ENCODE assay signal across 20 cellular contexts in genomic region chr4:54014761-54015160, GRCh38.
"Had no signal": no experiment of that assay in that cellular context is flagged by ENCODE, and none has a peak within 500 bp of the region (broad histone marks: within the 10 kb centered on the region; RNA-seq: fewer than 3 reads in every experiment).

No MANE protein-coding gene starts in this region.

- H3K9me3 Mint-ChIP-seq: activated CD4-positive, alpha-beta T cell treated with anti-CD3 and anti-CD28 coated beads, Interleukin-2, amount 10 ng/mL, durations not matched to agents 7 days and 5 days; activated CD8-positive, alpha-beta T cell treated with anti-CD3 and anti-CD28 coated beads for 36 hours; activated naive CD8-positive, alpha-beta T cell treated with anti-CD3 and anti-CD28 coated beads, Interleukin-2, amount 50 U/mL, for 24 hours; mesothelial cell of epicardium; naive thymus-derived CD8-positive, alpha-beta T cell; neural progenitor cell; stimulated activated effector memory CD8-positive, alpha-beta T cell treated with anti-CD3 and anti-CD28 coated beads, Interleukin-12 subunit alpha, Interleukin-12 subunit beta, amount 100 ng/mL, for 72 hours had no signal

- DNase-seq: activated CD4-positive, alpha-beta T cell treated with anti-CD3 and anti-CD28 coated beads, Interleukin-2, amount 10 ng/mL, durations not matched to agents 7 days and 5 days; activated CD4-positive, CD25-positive, alpha-beta regulatory T cell treated with anti-CD3 and anti-CD28 coated beads, Interleukin-2, amount 50 U/mL, for 72 hours; activated CD8-positive, alpha-beta memory T cell treated with anti-CD3 and anti-CD28 coated beads, Interleukin-2, amount 10 ng/mL, durations not matched to agents 7 days and 5 days; activated CD8-positive, alpha-beta T cell treated with anti-CD3 and anti-CD28 coated beads for 36 hours; activated effector memory CD4-positive, alpha-beta T cell treated with anti-CD3 and anti-CD28 coated beads, Interleukin-2, amount 50 U/mL, for 16 hours; activated naive CD4-positive, alpha-beta T cell treated with anti-CD3 and anti-CD28 coated beads, Interleukin-2, amount 50 U/mL, for 16 hours; activated naive CD8-positive, alpha-beta T cell treated with anti-CD3 and anti-CD28 coated beads, Interleukin-2, amount 50 U/mL, for 24 hours; activated T-cell treated with anti-CD3 and anti-CD28 coated beads for 4 hours; cortex of kidney; left ventricle myocardium inferior; mammary epithelial cell; naive thymus-derived CD8-positive, alpha-beta T cell; small intestine; stimulated activated CD4-positive, alpha-beta T cell treated with anti-CD3 and anti-CD28 coated beads, Interleukin-2, amount 100 ng/mL, for 24 hours; transverse colon had no signal

- H3K27me3 Mint-ChIP-seq: activated CD4-positive, alpha-beta T cell treated with anti-CD3 and anti-CD28 coated beads, Interleukin-2, amount 10 ng/mL, durations not matched to agents 7 days and 5 days; activated CD8-positive, alpha-beta memory T cell treated with anti-CD3 and anti-CD28 coated beads, Interleukin-2, amount 10 ng/mL, durations not matched to agents 7 days and 5 days; activated CD8-positive, alpha-beta T cell treated with anti-CD3 and anti-CD28 coated beads for 36 hours; activated naive CD8-positive, alpha-beta T cell treated with anti-CD3 and anti-CD28 coated beads, Interleukin-2, amount 50 U/mL, for 24 hours; naive thymus-derived CD8-positive, alpha-beta T cell had no signal

- ATAC-seq: activated CD8-positive, alpha-beta memory T cell treated with anti-CD3 and anti-CD28 coated beads, Interleukin-2, amount 10 ng/mL, durations not matched to agents 7 days and 5 days; activated CD8-positive, alpha-beta T cell treated with anti-CD3 and anti-CD28 coated beads for 36 hours; activated naive CD8-positive, alpha-beta T cell treated with anti-CD3 and anti-CD28 coated beads, Interleukin-2, amount 50 U/mL, for 24 hours; naive thymus-derived CD8-positive, alpha-beta T cell; sciatic nerve; stimulated activated effector memory CD8-positive, alpha-beta T cell treated with anti-CD3 and anti-CD28 coated beads, Interleukin-12 subunit alpha, Interleukin-12 subunit beta, amount 100 ng/mL, for 72 hours had no signal

- H3K4me1 Mint-ChIP-seq: activated CD4-positive, alpha-beta T cell treated with anti-CD3 and anti-CD28 coated beads, Interleukin-2, amount 10 ng/mL, durations not matched to agents 7 days and 5 days; activated CD8-positive, alpha-beta memory T cell treated with anti-CD3 and anti-CD28 coated beads, Interleukin-2, amount 10 ng/mL, durations not matched to agents 7 days and 5 days; stimulated activated effector memory CD8-positive, alpha-beta T cell treated with anti-CD3 and anti-CD28 coated beads, Interleukin-12 subunit alpha, Interleukin-12 subunit beta, amount 100 ng/mL, for 72 hours had no signal

- H3K4me1 ChIP-seq: left ventricle myocardium inferior had no signal

- H3K4me3 ChIP-seq: left ventricle myocardium inferior, transverse colon had no signal

- H3K9me3 ChIP-seq: left ventricle myocardium inferior, transverse colon had no signal

- H3K27ac ChIP-seq: epithelial cell of prostate, left ventricle myocardium inferior, neural progenitor cell, transverse colon had no signal

- H3K4me3 Mint-ChIP-seq: activated CD4-positive, alpha-beta T cell treated with anti-CD3 and anti-CD28 coated beads, Interleukin-2, amount 10 ng/mL, durations not matched to agents 7 days and 5 days; activated CD8-positive, alpha-beta memory T cell treated with anti-CD3 and anti-CD28 coated beads, Interleukin-2, amount 10 ng/mL, durations not matched to agents 7 days and 5 days; activated CD8-positive, alpha-beta T cell treated with anti-CD3 and anti-CD28 coated beads for 36 hours; activated naive CD8-positive, alpha-beta T cell treated with anti-CD3 and anti-CD28 coated beads, Interleukin-2, amount 50 U/mL, for 24 hours; mesothelial cell of epicardium; naive thymus-derived CD8-positive, alpha-beta T cell; stimulated activated effector memory CD8-positive, alpha-beta T cell treated with anti-CD3 and anti-CD28 coated beads, Interleukin-12 subunit alpha, Interleukin-12 subunit beta, amount 100 ng/mL, for 72 hours had no signal

- H3K27me3 ChIP-seq: neural progenitor cell, transverse colon had no signal

- H3K36me3 ChIP-seq: neural progenitor cell had no signal

- H2AFZ ChIP-seq: neural progenitor cell had no signal

- H3K27ac Mint-ChIP-seq: activated CD4-positive, alpha-beta T cell treated with anti-CD3 and anti-CD28 coated beads, Interleukin-2, amount 10 ng/mL, durations not matched to agents 7 days and 5 days; activated CD8-positive, alpha-beta memory T cell treated with anti-CD3 and anti-CD28 coated beads, Interleukin-2, amount 10 ng/mL, durations not matched to agents 7 days and 5 days; activated CD8-positive, alpha-beta T cell treated with anti-CD3 and anti-CD28 coated beads for 36 hours; activated naive CD8-positive, alpha-beta T cell treated with anti-CD3 and anti-CD28 coated beads, Interleukin-2, amount 50 U/mL, for 24 hours; mesothelial cell of epicardium; naive thymus-derived CD8-positive, alpha-beta T cell; stimulated activated effector memory CD8-positive, alpha-beta T cell treated with anti-CD3 and anti-CD28 coated beads, Interleukin-12 subunit alpha, Interleukin-12 subunit beta, amount 100 ng/mL, for 72 hours had no signal

- H3K9ac ChIP-seq: neural progenitor cell had no signal
